Comparison of ENCODE assay signal across 7 cellular contexts in the genomic region with DNA sequence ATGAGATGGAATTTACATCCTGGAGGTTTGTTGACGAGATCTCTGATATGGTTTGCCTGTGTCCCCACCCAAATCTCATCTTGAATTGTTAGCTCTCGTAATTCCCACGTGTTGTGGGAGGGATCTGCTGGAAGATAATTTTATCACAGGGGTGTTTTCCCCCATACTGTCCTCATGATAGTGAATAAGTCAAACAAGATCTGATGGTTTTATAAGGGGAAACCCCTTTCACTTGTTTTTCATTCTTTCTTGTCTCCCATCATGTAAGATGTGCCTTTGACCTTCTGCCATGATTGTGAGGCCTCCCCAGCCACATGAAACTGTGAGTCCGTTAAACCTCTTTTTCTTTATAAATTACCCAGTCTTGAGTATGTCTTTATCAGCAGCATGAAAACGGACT.
A peak's percentile ranks its signal among the peaks of the same experiment; 100 is the strongest.
DNase-seq lines count a peak whose midpoint lies in the region; ATAC-seq and TF ChIP-seq lines count a peak whose summit lies in the region.
"Not testable (repeated sequence)": the region's sequence is repeated elsewhere in the genome, so short reads cannot be mapped to it uniquely, and the experiment has no call there.

No MANE protein-coding gene starts in this region.

- H3K36me3 ChIP-seq in CD8-positive, alpha-beta T cell (ENCODE audit: insufficient read depth, low read length), result not testable (repeated sequence)

- not testable (repeated sequence) for H3K27me3 ChIP-seq in CD8-positive, alpha-beta T cell (ENCODE audit: insufficient read depth, low read length)

- not testable (repeated sequence) for H3K27me3 Mint-ChIP-seq in CD8-positive, alpha-beta T cell (ENCODE audit: low read depth); activated CD4-positive, alpha-beta T cell treated with anti-CD3 and anti-CD28 coated beads for 36 hours; activated CD8-positive, alpha-beta T cell treated with anti-CD3 and anti-CD28 coated beads for 36 hours; activated T-helper 17 cell treated with anti-CD3 and anti-CD28 coated beads, Interleukin-2, amount 50 U/mL, for 72 hours; activated naive CD8-positive, alpha-beta T cell; naive thymus-derived CD8-positive, alpha-beta T cell; stimulated activated naive CD8-positive, alpha-beta T cell treated with anti-CD3 and anti-CD28 coated beads, Interleukin-15, Interleukin-2, amounts not matched to agents 100 ng/mL and 50 ng/mL, for 24 hours

- intact Hi-C loops in CD8-positive, alpha-beta T cell (cut with DNase I, micrococcal nuclease), result loop anchor here (5.0 to 10.0 kb wide), 4 partner anchors 48 to 960 kb away; no protein-coding TSS in a partner anchor
- intact Hi-C loops in activated CD4-positive, alpha-beta T cell treated with anti-CD3 and anti-CD28 coated beads for 36 hours (cut with DNase I, micrococcal nuclease), result loop anchor here (5.0 kb wide), 2 partner anchors 333 to 338 kb away; partner anchors contain the start of gene BCL11B (in 1 of the 2)
- intact Hi-C loops in activated CD8-positive, alpha-beta T cell treated with anti-CD3 and anti-CD28 coated beads for 36 hours (cut with micrococcal nuclease), result loop anchor here (10.0 kb wide), 1 partner anchor 250 kb away; no protein-coding TSS in a partner anchor

- H3K9me3 ChIP-seq in CD8-positive, alpha-beta T cell (ENCODE audit: low read length), result not testable (repeated sequence)

- DNase-seq in CD8-positive, alpha-beta T cell; naive thymus-derived CD8-positive, alpha-beta T cell: not testable (repeated sequence)
- peak; percentile 20 for DNase-seq in activated CD4-positive, alpha-beta T cell treated with anti-CD3 and anti-CD28 coated beads for 36 hours
- DNase-seq in activated CD8-positive, alpha-beta T cell treated with anti-CD3 and anti-CD28 coated beads for 36 hours, result peak; percentile 33

- CTCF ChIA-PET in CD8-positive, alpha-beta T cell (lab: Charles Lee), result interaction anchor here (1.2 to 2.1 kb wide), 2 partner anchors 13 to 21 kb away, joined by 4 to 6 read pairs; no protein-coding TSS in a partner anchor
- CTCF ChIA-PET in activated CD4-positive, alpha-beta T cell treated with anti-CD3 and anti-CD28 coated beads for 36 hours (lab: Charles Lee), result not testable (repeated sequence)
- CTCF ChIA-PET in activated CD8-positive, alpha-beta T cell treated with anti-CD3 and anti-CD28 coated beads for 36 hours (lab: Charles Lee), result interaction anchor here (0.9 to 1.6 kb wide), 2 partner anchors 10 to 762 kb away, joined by 3 to 4 read pairs; no protein-coding TSS in a partner anchor

- H3K9me3 Mint-ChIP-seq in CD8-positive, alpha-beta T cell; activated naive CD8-positive, alpha-beta T cell (ENCODE audit: low read depth); stimulated activated naive CD8-positive, alpha-beta T cell treated with anti-CD3 and anti-CD28 coated beads, Interleukin-15, Interleukin-2, amounts not matched to agents 100 ng/mL and 50 ng/mL, for 24 hours: not testable (repeated sequence)
- peaks cover 11% of the 10 kb centered on the region for H3K9me3 Mint-ChIP-seq in activated CD4-positive, alpha-beta T cell treated with anti-CD3 and anti-CD28 coated beads for 36 hours (ENCODE audit: low read depth)
- H3K9me3 Mint-ChIP-seq in activated CD8-positive, alpha-beta T cell treated with anti-CD3 and anti-CD28 coated beads for 36 hours, result peaks cover 11% of the 10 kb centered on the region
- H3K9me3 Mint-ChIP-seq in activated T-helper 17 cell treated with anti-CD3 and anti-CD28 coated beads, Interleukin-2, amount 50 U/mL, for 72 hours, result peaks cover 11% of the 10 kb centered on the region
- peaks cover 0 to 12% (median 0%) of the 10 kb centered on the region in 9 donors for H3K9me3 Mint-ChIP-seq in naive thymus-derived CD8-positive, alpha-beta T cell

- POLR2A ChIA-PET in CD8-positive, alpha-beta T cell (lab: Charles Lee); activated CD4-positive, alpha-beta T cell treated with anti-CD3 and anti-CD28 coated beads for 36 hours (lab: Charles Lee): not testable (repeated sequence)
- POLR2A ChIA-PET in activated CD8-positive, alpha-beta T cell treated with anti-CD3 and anti-CD28 coated beads for 36 hours (lab: Charles Lee), result interaction anchor here (1.0 to 1.3 kb wide), 2 partner anchors 10 to 221 kb away, joined by 3 to 5 read pairs; no protein-coding TSS in a partner anchor
- POLR2A ChIA-PET in naive thymus-derived CD8-positive, alpha-beta T cell (lab: Charles Lee), result interaction anchor here (4.1 kb wide), 1 partner anchor 21 kb away, joined by 18 read pairs; no protein-coding TSS in a partner anchor

- H3K27ac ChIP-seq in CD8-positive, alpha-beta T cell (ENCODE audit: low read depth, low read length), result not testable (repeated sequence)

- not testable (repeated sequence) for H3K4me3 Mint-ChIP-seq in CD8-positive, alpha-beta T cell; activated CD4-positive, alpha-beta T cell treated with anti-CD3 and anti-CD28 coated beads for 36 hours; activated CD8-positive, alpha-beta T cell treated with anti-CD3 and anti-CD28 coated beads for 36 hours; activated naive CD8-positive, alpha-beta T cell
- H3K4me3 Mint-ChIP-seq in activated T-helper 17 cell treated with anti-CD3 and anti-CD28 coated beads, Interleukin-2, amount 50 U/mL, for 72 hours, result peak overlapping the region; percentile 25
- peak overlapping the region in 5 of 10 donors; percentile 26 to 77 (median 35) for H3K4me3 Mint-ChIP-seq in naive thymus-derived CD8-positive, alpha-beta T cell
- H3K4me3 Mint-ChIP-seq in stimulated activated naive CD8-positive, alpha-beta T cell treated with anti-CD3 and anti-CD28 coated beads, Interleukin-15, Interleukin-2, amounts not matched to agents 100 ng/mL and 50 ng/mL, for 24 hours, result peak overlapping the region; percentile 25

- ATAC-seq in CD8-positive, alpha-beta T cell; naive thymus-derived CD8-positive, alpha-beta T cell: not testable (repeated sequence)
- ATAC-seq in activated CD4-positive, alpha-beta T cell treated with anti-CD3 and anti-CD28 coated beads for 36 hours, result peak; percentile 38
- ATAC-seq in activated CD8-positive, alpha-beta T cell treated with anti-CD3 and anti-CD28 coated beads for 36 hours, result peak; percentile 43
- peak; percentile 57 for ATAC-seq in activated T-helper 17 cell treated with anti-CD3 and anti-CD28 coated beads, Interleukin-2, amount 50 U/mL, for 72 hours (replicated peaks)

- peak overlapping the region; percentile 62 for H3K27ac Mint-ChIP-seq in CD8-positive, alpha-beta T cell
- H3K27ac Mint-ChIP-seq in activated CD4-positive, alpha-beta T cell treated with anti-CD3 and anti-CD28 coated beads for 36 hours, result peak overlapping the region; percentile 52
- peak overlapping the region; percentile 73 for H3K27ac Mint-ChIP-seq in activated CD8-positive, alpha-beta T cell treated with anti-CD3 and anti-CD28 coated beads for 36 hours
- H3K27ac Mint-ChIP-seq in activated T-helper 17 cell treated with anti-CD3 and anti-CD28 coated beads, Interleukin-2, amount 50 U/mL, for 72 hours, result peak overlapping the region; percentile 61
- peak overlapping the region; percentile 87 for H3K27ac Mint-ChIP-seq in activated naive CD8-positive, alpha-beta T cell
- peak overlapping the region in 9 of 10 donors; percentile 10 to 97 (median 80) for H3K27ac Mint-ChIP-seq in naive thymus-derived CD8-positive, alpha-beta T cell
- peak overlapping the region; percentile 84 for H3K27ac Mint-ChIP-seq in stimulated activated naive CD8-positive, alpha-beta T cell treated with anti-CD3 and anti-CD28 coated beads, Interleukin-15, Interleukin-2, amounts not matched to agents 100 ng/mL and 50 ng/mL, for 24 hours

- H3K4me3 ChIP-seq in CD8-positive, alpha-beta T cell (ENCODE audit: low read depth, low read length), result not testable (repeated sequence)

- H3K36me3 Mint-ChIP-seq in CD8-positive, alpha-beta T cell; activated CD4-positive, alpha-beta T cell treated with anti-CD3 and anti-CD28 coated beads for 36 hours (ENCODE audit: low read depth); activated T-helper 17 cell treated with anti-CD3 and anti-CD28 coated beads, Interleukin-2, amount 50 U/mL, for 72 hours (ENCODE audit: low read depth); activated naive CD8-positive, alpha-beta T cell; naive thymus-derived CD8-positive, alpha-beta T cell; stimulated activated naive CD8-positive, alpha-beta T cell treated with anti-CD3 and anti-CD28 coated beads, Interleukin-15, Interleukin-2, amounts not matched to agents 100 ng/mL and 50 ng/mL, for 24 hours (ENCODE audit: low read depth): not testable (repeated sequence)
- H3K36me3 Mint-ChIP-seq in activated CD8-positive, alpha-beta T cell treated with anti-CD3 and anti-CD28 coated beads for 36 hours (ENCODE audit: low read depth), result peaks cover 14% of the 10 kb centered on the region

- TF ChIP-seq CTCF in CD8-positive, alpha-beta T cell (IDR thresholded peaks at IDR 0.05); activated CD8-positive, alpha-beta T cell treated with anti-CD3 and anti-CD28 coated beads for 36 hours (IDR thresholded peaks at IDR 0.05): not testable (repeated sequence)

- H3K4me1 Mint-ChIP-seq in CD8-positive, alpha-beta T cell (ENCODE audit: low read depth), result peaks cover 97% of the 10 kb centered on the region
- H3K4me1 Mint-ChIP-seq in activated CD4-positive, alpha-beta T cell treated with anti-CD3 and anti-CD28 coated beads for 36 hours, result peaks cover 90% of the 10 kb centered on the region
- H3K4me1 Mint-ChIP-seq in activated CD8-positive, alpha-beta T cell treated with anti-CD3 and anti-CD28 coated beads for 36 hours (ENCODE audit: low read depth), result peaks cover 78% of the 10 kb centered on the region
- H3K4me1 Mint-ChIP-seq in activated T-helper 17 cell treated with anti-CD3 and anti-CD28 coated beads, Interleukin-2, amount 50 U/mL, for 72 hours, result peaks cover 63% of the 10 kb centered on the region
- H3K4me1 Mint-ChIP-seq in activated naive CD8-positive, alpha-beta T cell (ENCODE audit: low read depth), result peaks cover 93% of the 10 kb centered on the region
- peaks cover 60 to 98% (median 94%) of the 10 kb centered on the region in 4 donors for H3K4me1 Mint-ChIP-seq in naive thymus-derived CD8-positive, alpha-beta T cell
- peaks cover 87% of the 10 kb centered on the region for H3K4me1 Mint-ChIP-seq in stimulated activated naive CD8-positive, alpha-beta T cell treated with anti-CD3 and anti-CD28 coated beads, Interleukin-15, Interleukin-2, amounts not matched to agents 100 ng/mL and 50 ng/mL, for 24 hours (ENCODE audit: low read depth)

- peaks cover 92% of the 10 kb centered on the region for H3K4me1 ChIP-seq in CD8-positive, alpha-beta T cell (ENCODE audit: insufficient read depth, low read length)
